15 cellular contexts compared by ENCODE assay signal in genomic region chrX:96835660-96836289, GRCh38. TPM values are rescaled to one million over a fixed set of nuclear protein-coding genes. Genes with fewer than 3 reads are reported as not detected.
DNase-seq lines count a peak whose midpoint lies in the region; ATAC-seq and TF ChIP-seq lines count a peak whose summit lies in the region.
"Had no signal": no experiment of that assay in that cellular context is flagged by ENCODE, and none has a peak within 500 bp of the region (broad histone marks: within the 10 kb centered on the region; RNA-seq: fewer than 3 reads in every experiment).

No MANE protein-coding gene starts in this region.

- no peak for TF ChIP-seq CTCF in glutamatergic neuron (IDR thresholded peaks at IDR 0.05; ENCODE audit: partially characterized antibody, unreplicated experiment)
- TF ChIP-seq CTCF in mammary epithelial cell (conservative IDR thresholded peaks at IDR 0.05 in 1 of 2, IDR thresholded peaks at IDR 0.05 in 1 of 2; ENCODE audit: extremely low read depth in 1 of 2, insufficient read depth in 1 of 2, low read depth in 1 of 2, low read length in 2 of 2) = no peak

- no peak overlapping the region for H3K9ac ChIP-seq in mammary epithelial cell (ENCODE audit: insufficient read depth, low read length)
- H3K9ac ChIP-seq: KMS-11 had no signal

- H3K4me1 Mint-ChIP-seq in glutamatergic neuron (ENCODE audit: low read depth, unreplicated experiment) (no peaks in the 10 kb centered on the region), immature natural killer cell (no peaks in the 10 kb centered on the region)

- H3K79me2 ChIP-seq in mammary epithelial cell (ENCODE audit: insufficient read depth, low read length) = no peaks in the 10 kb centered on the region

- H3K27me3 ChIP-seq in mammary epithelial cell (ENCODE audit: insufficient read depth, low read length) = no peaks in the 10 kb centered on the region
- H3K27me3 ChIP-seq: SJSA1 had no signal

- H3K27ac ChIP-seq in mammary epithelial cell (ENCODE audit: insufficient read depth, low read depth, low read length) = no peak overlapping the region
- H3K27ac ChIP-seq: KMS-11, SJSA1 had no signal

- no peaks in the 10 kb centered on the region for H3K27me3 Mint-ChIP-seq in glutamatergic neuron (ENCODE audit: unreplicated experiment)
- H3K27me3 Mint-ChIP-seq in immature natural killer cell (ENCODE audit: low read depth in 3 of 3) = no peaks in the 10 kb centered on the region

- intact Hi-C loops in mammary epithelial cell (cut with micrococcal nuclease) = no loop called here

- H3K27ac Mint-ChIP-seq in glutamatergic neuron (ENCODE audit: unreplicated experiment) = no peak overlapping the region
- H3K27ac Mint-ChIP-seq in immature natural killer cell = no peak overlapping the region

- 77% methylated on average over 3 of the region's 5 CpGs for WGBS in mammary epithelial cell (ENCODE audit: low coverage, missing lambda C conversion rate)

- H3K4me1 ChIP-seq in mammary epithelial cell (ENCODE audit: insufficient read depth, low read length) = peaks cover 3% of the 10 kb centered on the region
- H3K4me1 ChIP-seq: SJSA1 had no signal

- in situ Hi-C loops in mammary epithelial cell (cut with MboI; ENCODE audit: low sequenced_read_pairs in 2 of 2) = no loop called here

- H3K36me3 Mint-ChIP-seq in glutamatergic neuron (ENCODE audit: unreplicated experiment) (no peaks in the 10 kb centered on the region), immature natural killer cell (no peaks in the 10 kb centered on the region)

- H3K4me3 ChIP-seq in mammary epithelial cell (replicated peaks in 1 of 3; ENCODE audit: insufficient read depth in 1 of 3, low read depth in 2 of 3, low read length in 3 of 3) = no peak overlapping the region
- H3K4me3 ChIP-seq: SJSA1 had no signal

- no peaks in the 10 kb centered on the region for H3K9me3 ChIP-seq in mammary epithelial cell (replicated peaks; ENCODE audit: insufficient read depth, low read length)
- H3K9me3 ChIP-seq: Caco-2, SJSA1 had no signal

- no peaks in the 10 kb centered on the region for H4K20me1 ChIP-seq in mammary epithelial cell (ENCODE audit: insufficient read depth, low read length)

- H3K36me3 ChIP-seq in mammary epithelial cell (ENCODE audit: insufficient read depth, low read length) = no peaks in the 10 kb centered on the region
- H3K36me3 ChIP-seq: SJSA1 had no signal

- dilution Hi-C loops in mammary epithelial cell (cut with HindIII; ENCODE audit: low sequenced_read_pairs) = no loop called here

- CTCF ChIA-PET in mammary epithelial cell (lab: Charles Lee; ENCODE audit: low non-redundant PET) = no interaction called here

- no TSS peak for BruUV-seq in mammary epithelial cell (replicated peaks; lab: Mats Ljungman, UMichigan)

- ATAC-seq in GM19025 (IDR thresholded peaks at IDR 0.05; ENCODE audit: low read depth, unreplicated experiment) = peak; percentile 74
- ATAC-seq in GM21786 (IDR thresholded peaks at IDR 0.05; ENCODE audit: unreplicated experiment) = peak; percentile 74
- peak; percentile 76 for ATAC-seq in HG03139 (IDR thresholded peaks at IDR 0.05; ENCODE audit: unreplicated experiment)

- H3K9me3 Mint-ChIP-seq in glutamatergic neuron (ENCODE audit: unreplicated experiment) = peaks cover 1% of the 10 kb centered on the region
- no peaks in the 10 kb centered on the region for H3K9me3 Mint-ChIP-seq in immature natural killer cell

- no peak overlapping the region for H3K4me3 Mint-ChIP-seq in glutamatergic neuron (ENCODE audit: unreplicated experiment)
- no peak overlapping the region for H3K4me3 Mint-ChIP-seq in immature natural killer cell

- no peak overlapping the region for H3K4me2 ChIP-seq in mammary epithelial cell (ENCODE audit: insufficient read depth, low read depth, low read length)
- H3K4me2 ChIP-seq: KMS-11 had no signal

- DNase-seq in germinal center (ENCODE audit: low spot score) (peak; percentile 27), cerebellar cortex (ENCODE audit: low spot score) (no peak), glutamatergic neuron (no peak), mammary epithelial cell (no peak), immature natural killer cell (no peak)
- DNase-seq: activated CD4-positive, alpha-beta T cell treated with anti-CD3 and anti-CD28 coated beads for 48 hours; activated naive CD4-positive, alpha-beta T cell; Caco-2; kidney glomerular epithelial cell; NCI-H345 had no signal

- H2AFZ ChIP-seq in mammary epithelial cell (ENCODE audit: low read depth, low read length) = no peak overlapping the region

RNA-seq across cellular contexts. Expression of gene RPA4, which starts 47.9 kb away (rescaled TPM):
- total RNA-seq in glutamatergic neuron (ENCODE audit: unreplicated experiment) = not detected
- total RNA-seq in mammary epithelial cell = under 1 TPM; 0.56 to 0.83 TPM
- polyA plus RNA-seq in mammary epithelial cell = 0.08 TPM
- not detected for polyA minus RNA-seq in mammary epithelial cell
- polyA plus RNA-seq in immature natural killer cell = under 1 TPM in 1 of 3 donors, not detected in 2; 0.49 TPM
